In the genomic region with DNA sequence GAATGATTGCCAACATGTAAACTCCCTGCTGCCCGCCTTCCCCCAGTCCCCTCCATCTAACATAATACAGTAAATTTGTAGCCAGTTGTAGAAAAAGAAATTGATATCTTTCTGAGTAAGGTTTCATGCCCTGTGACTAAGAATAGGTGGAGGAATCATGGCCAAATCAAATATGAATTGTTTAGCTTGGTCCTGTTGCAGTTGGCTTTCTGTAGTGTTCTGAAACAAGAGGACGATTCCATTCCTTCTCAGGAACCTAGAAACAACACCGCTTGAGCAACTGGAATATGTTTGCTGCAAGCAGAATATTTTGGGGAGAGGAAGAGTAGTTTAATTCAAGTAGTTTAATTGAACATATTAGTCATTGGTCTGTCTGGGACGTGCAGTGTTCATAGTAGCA, we compare ENCODE assay signal across 25 cellular contexts. TPM values are rescaled to one million over a fixed set of nuclear protein-coding genes. Genes with fewer than 3 reads are reported as not detected.
DNase-seq lines count a peak whose midpoint lies in the region; ATAC-seq, FAIRE-seq and TF ChIP-seq lines count a peak whose summit lies in the region.
"Had no signal": no experiment of that assay in that cellular context is flagged by ENCODE, and none has a peak within 500 bp of the region (broad histone marks: within the 10 kb centered on the region; RNA-seq: fewer than 3 reads in every experiment).

No MANE protein-coding gene starts in this region.

- H3K27me3 ChIP-seq in ectodermal cell (ENCODE audit: control insufficient read depth, insufficient read depth, low read length, poor library complexity, severe bottlenecking) = no peaks in the 10 kb centered on the region
- H3K27me3 ChIP-seq in HepG2 (ENCODE audit: control insufficient read depth in 1 of 2, insufficient read depth in 2 of 2, low read length in 2 of 2) = no peaks in the 10 kb centered on the region
- H3K27me3 ChIP-seq: BE2C, MG63 had no signal

- no peaks in the 10 kb centered on the region for H3K27me3 Mint-ChIP-seq in activated naive CD4-positive, alpha-beta T cell treated with anti-CD3 and anti-CD28 coated beads, Interleukin-2, amount 50 U/mL, for 24 hours
- H3K27me3 Mint-ChIP-seq: CD4-positive, CD25-positive, alpha-beta regulatory T cell; IgD-negative memory B cell had no signal

- H3K27ac Mint-ChIP-seq in activated naive CD4-positive, alpha-beta T cell treated with anti-CD3 and anti-CD28 coated beads, Interleukin-2, amount 50 U/mL, for 24 hours = peak overlapping the region; percentile 41
- H3K27ac Mint-ChIP-seq: HFFc6, IgD-negative memory B cell had no signal

- H3K4me3 ChIP-seq in ectodermal cell (ENCODE audit: insufficient read depth, low read depth, low read length) (no peak overlapping the region), HepG2 (replicated peaks in 1 of 3; ENCODE audit: insufficient read depth in 1 of 3, low read depth in 2 of 3, low read length in 3 of 3) (no peak overlapping the region)
- H3K4me3 ChIP-seq: MG63 had no signal

- intact Hi-C loops in HepG2 (cut with micrococcal nuclease; ENCODE audit: unreplicated experiment) = loop anchor here (5.0 kb wide), 1 partner anchor 63 kb away; no protein-coding TSS in a partner anchor

- H3K36me3 Mint-ChIP-seq in activated naive CD4-positive, alpha-beta T cell treated with anti-CD3 and anti-CD28 coated beads, Interleukin-2, amount 50 U/mL, for 24 hours = peaks cover 9% of the 10 kb centered on the region

- no peaks in the 10 kb centered on the region for H3K9me3 Mint-ChIP-seq in activated naive CD4-positive, alpha-beta T cell treated with anti-CD3 and anti-CD28 coated beads, Interleukin-2, amount 50 U/mL, for 24 hours
- H3K9me3 Mint-ChIP-seq: CD4-positive, CD25-positive, alpha-beta regulatory T cell; HFFc6; IgD-negative memory B cell had no signal

- no peaks in the 10 kb centered on the region for H3K79me2 ChIP-seq in HepG2 (ENCODE audit: insufficient read depth, low read length)

- TF ChIP-seq POLR2A in HepG2 (IDR thresholded peaks at IDR 0.05; ENCODE audit: insufficient read depth in 1 of 2, low read depth in 2 of 2, low read length in 2 of 2) = no peak

- DNase-seq in activated naive CD4-positive, alpha-beta T cell treated with Interleukin-2 at 50 U/mL for 16 hours = no peak
- DNase-seq in HepG2 (ENCODE audit: low spot score) = no peak
- DNase-seq: CD4-positive, CD25-positive, alpha-beta regulatory T cell; H7; HFFc6; Karpas-422; MG63; NCI-H1048; NCI-H1436 treated with DMSO at 0.1 percent for 48 hours; NCI-H2029; NCI-H446 treated with DMSO at 0.1 percent for 48 hours; NCI-H69; NK-92 treated with Interleukin-12 subunit alpha and Interleukin-12 subunit beta, amount 100 ng/mL, for 24 hours; SHP77 had no signal

- POLR2A ChIA-PET in HepG2 (lab: Yijun Ruan, JAX) = no interaction called here

- H2AFZ ChIP-seq in HepG2 (ENCODE audit: low read length) = no peak overlapping the region

- H3K9ac ChIP-seq in HepG2 (ENCODE audit: insufficient read depth, low read depth, low read length) = no peak overlapping the region

- H3K4me3 Mint-ChIP-seq in activated naive CD4-positive, alpha-beta T cell treated with anti-CD3 and anti-CD28 coated beads, Interleukin-2, amount 50 U/mL, for 24 hours = no peak overlapping the region
- H3K4me3 Mint-ChIP-seq: CD4-positive, CD25-positive, alpha-beta regulatory T cell; HFFc6; IgD-negative memory B cell had no signal

- in situ Hi-C loops in HepG2 (cut with HindIII; ENCODE audit: extremely low pct_ligation_motif_present, low pct_unique_long_range_greater_than_20kb) = no loop called here

- CTCF ChIA-PET in HepG2 (lab: Yijun Ruan, JAX; ENCODE audit: low intra/inter-chr PET ratio, low total read pairs) = no interaction called here

- WGBS in ectodermal cell, 2 experiments = 95 to 98% methylated on average over 2 to 3 of the region's 4 CpGs
- WGBS in HepG2 (ENCODE audit: low lambda C conversion rate) = 98% methylated on average over 4 of the region's 4 CpGs

- no peaks in the 10 kb centered on the region for H4K20me1 ChIP-seq in HepG2 (ENCODE audit: insufficient read depth, low read length)

- TF ChIP-seq EP300 in HepG2 (IDR thresholded peaks at IDR 0.05; ENCODE audit: low read depth in 2 of 2, low read length in 2 of 2) = no peak
- TF ChIP-seq EP300 in HepG2 (CRISPR knock-in tag; IDR thresholded peaks at IDR 0.05; ENCODE audit: borderline replicate concordance) = no peak

- BruUV-seq in HepG2 (replicated peaks; lab: Mats Ljungman, UMichigan) = TSS peak; percentile 5

- H3K27ac ChIP-seq in ectodermal cell (ENCODE audit: insufficient read depth, low read depth, low read length, poor library complexity, severe bottlenecking) (peak overlapping the region; percentile 12), HepG2 (ENCODE audit: extremely low read length, insufficient read depth, low read length) (no peak overlapping the region)

- TF ChIP-seq CTCF in HepG2 (CRISPR knock-in tag; IDR thresholded peaks at IDR 0.05) = no peak

- TF ChIP-seq RAD21 in HepG2 (CRISPR knock-in tag; IDR thresholded peaks at IDR 0.05) = no peak

- H3K9me3 ChIP-seq in ectodermal cell (ENCODE audit: control insufficient read depth, low read length) (no peaks in the 10 kb centered on the region), HepG2 (ENCODE audit: low read length) (no peaks in the 10 kb centered on the region)
- H3K9me3 ChIP-seq: BE2C, Caco-2, MG63 had no signal

- ATAC-seq in HepG2 (no peak), GM19455 (IDR thresholded peaks at IDR 0.05; ENCODE audit: unreplicated experiment) (no peak), HG03097 (IDR thresholded peaks at IDR 0.05; ENCODE audit: low FRiP score, unreplicated experiment) (no peak), HG03442 (IDR thresholded peaks at IDR 0.05; ENCODE audit: unreplicated experiment) (no peak)

- H3K4me1 ChIP-seq in ectodermal cell (ENCODE audit: control insufficient read depth, insufficient read depth, low read length) (no peaks in the 10 kb centered on the region), HepG2 (ENCODE audit: insufficient read depth, low read length) (no peaks in the 10 kb centered on the region)
- H3K4me1 ChIP-seq: Caco-2 had no signal

- H3K36me3 ChIP-seq in ectodermal cell (ENCODE audit: control insufficient read depth, insufficient read depth, low read length) (peaks cover 4% of the 10 kb centered on the region), HepG2 (replicated peaks in 1 of 2; ENCODE audit: control insufficient read depth in 1 of 2, insufficient read depth in 2 of 2, low read length in 2 of 2) (peaks cover 6 to 31% of the 10 kb centered on the region in 2 experiments)

- no peak for FAIRE-seq in HepG2 (lab: Jason Lieb, UNC)
- FAIRE-seq: A204.1, G401.6 had no signal

- peaks cover 26% of the 10 kb centered on the region for H3K4me1 Mint-ChIP-seq in activated naive CD4-positive, alpha-beta T cell treated with anti-CD3 and anti-CD28 coated beads, Interleukin-2, amount 50 U/mL, for 24 hours

- H3K4me2 ChIP-seq in HepG2 (ENCODE audit: low read depth, low read length) = no peak overlapping the region

RNA-seq across cellular contexts. Expression of a gene that starts 7.0 kb away (rescaled TPM):
- polyA plus RNA-seq in ectodermal cell (2013, experiment 1 of 4) = 0.78 TPM
- polyA plus RNA-seq in ectodermal cell (2013, experiment 2 of 4) = 0.98 TPM
- polyA plus RNA-seq in ectodermal cell (2013, experiment 3 of 4) = 0.85 TPM
- polyA plus RNA-seq in ectodermal cell (2013, experiment 4 of 4) = 1.0 TPM
- 0.07 and 0.08 TPM in 2 replicates for total RNA-seq in HepG2 (2016; rRNA removed; fragmentation: Illumina TruSeq; extraction: Trizol)
- 0.18 and 0.30 TPM in 2 replicates for total RNA-seq in HepG2 (2016; cell fraction: cytosol; rRNA removed; fragmentation: Illumina TruSeq; extraction: Trizol; ENCODE audit: low read depth)
- total RNA-seq in HepG2 (2016; cell fraction: insoluble cytoplasmic fraction; rRNA removed; fragmentation: Illumina TruSeq; extraction: Trizol) = not detected in 2 replicates
- total RNA-seq in HepG2 (2016; cell fraction: membrane; rRNA removed; fragmentation: Illumina TruSeq; extraction: Trizol) = 0.07 and 0.09 TPM in 2 replicates
- not detected in 2 replicates for total RNA-seq in HepG2 (2016; cell fraction: nucleus; rRNA removed; fragmentation: Illumina TruSeq; extraction: Trizol)
- not detected in 2 replicates for polyA plus RNA-seq in HepG2 (2011; rRNA removed)
- polyA plus RNA-seq in HepG2 (2011; cell fraction: cytosol; rRNA removed) = not detected in 2 replicates
- polyA plus RNA-seq in HepG2 (2011; cell fraction: nucleus; rRNA removed) = not detected in 2 replicates
- polyA plus RNA-seq in HepG2 (2012) = not detected in 2 replicates
- polyA plus RNA-seq in HepG2 (2016; cell fraction: cytosol; fragmentation: Illumina TruSeq; extraction: Trizol; ENCODE audit: low read depth) = 0.11 and 0.16 TPM in 2 replicates
- not detected in 2 replicates for polyA plus RNA-seq in HepG2 (2016; cell fraction: insoluble cytoplasmic fraction; fragmentation: Illumina TruSeq; extraction: Trizol; ENCODE audit: low read depth)
- polyA plus RNA-seq in HepG2 (2016; cell fraction: membrane; fragmentation: Illumina TruSeq; extraction: Trizol; ENCODE audit: low read depth) = 0.08 TPM in 1 of 2 replicates, not detected in the other
- not detected in 2 replicates for polyA plus RNA-seq in HepG2 (2016; cell fraction: nucleus; fragmentation: Illumina TruSeq; extraction: Trizol; ENCODE audit: insufficient read depth, low read depth)
- polyA minus RNA-seq in HepG2 (2011; rRNA and poly(A)+ RNA removed; ENCODE audit: low replicate concordance) = 0.22 TPM in 1 of 2 replicates, not detected in the other
- polyA minus RNA-seq in HepG2 (2011; cell fraction: cytosol; rRNA and poly(A)+ RNA removed) = not detected in 2 replicates
- not detected in 2 replicates for polyA minus RNA-seq in HepG2 (2011; cell fraction: nucleus; rRNA and poly(A)+ RNA removed)
- total RNA-seq: CD4-positive, CD25-positive, alpha-beta regulatory T cell; HFFc6; HT1080 had no signal
- polyA plus RNA-seq: CD4-positive, CD25-positive, alpha-beta regulatory T cell; IgD-negative memory B cell had no signal

RNA-seq across cellular contexts. Expression of a gene that starts 48.1 kb away (rescaled TPM):
- 0.35 TPM for polyA plus RNA-seq in ectodermal cell (2013, experiment 1 of 4)
- polyA plus RNA-seq in ectodermal cell (2013, experiment 2 of 4) = 0.64 TPM
- polyA plus RNA-seq in ectodermal cell (2013, experiment 3 of 4) = 0.85 TPM
- 0.24 TPM for polyA plus RNA-seq in ectodermal cell (2013, experiment 4 of 4)
- total RNA-seq in HepG2 (2016; rRNA removed; fragmentation: Illumina TruSeq; extraction: Trizol) = 0.14 and 0.40 TPM in 2 replicates
- total RNA-seq in HepG2 (2016; cell fraction: cytosol; rRNA removed; fragmentation: Illumina TruSeq; extraction: Trizol; ENCODE audit: low read depth) = not detected in 2 replicates
- 0.06 and 0.19 TPM in 2 replicates for total RNA-seq in HepG2 (2016; cell fraction: insoluble cytoplasmic fraction; rRNA removed; fragmentation: Illumina TruSeq; extraction: Trizol)
- 0.17 and 0.34 TPM in 2 replicates for total RNA-seq in HepG2 (2016; cell fraction: membrane; rRNA removed; fragmentation: Illumina TruSeq; extraction: Trizol)
- 0.37 and 0.41 TPM in 2 replicates for total RNA-seq in HepG2 (2016; cell fraction: nucleus; rRNA removed; fragmentation: Illumina TruSeq; extraction: Trizol)
- 1.5 TPM in 2 replicates for polyA plus RNA-seq in HepG2 (2011; rRNA removed)
- polyA plus RNA-seq in HepG2 (2011; cell fraction: cytosol; rRNA removed) = 0.45 and 0.46 TPM in 2 replicates
- 6.4 and 6.8 TPM in 2 replicates for polyA plus RNA-seq in HepG2 (2011; cell fraction: nucleus; rRNA removed)
- polyA plus RNA-seq in HepG2 (2012) = 1.1 and 1.5 TPM in 2 replicates
- not detected in 2 replicates for polyA plus RNA-seq in HepG2 (2016; cell fraction: cytosol; fragmentation: Illumina TruSeq; extraction: Trizol; ENCODE audit: low read depth)
- 0.13 and 0.63 TPM in 2 replicates for polyA plus RNA-seq in HepG2 (2016; cell fraction: insoluble cytoplasmic fraction; fragmentation: Illumina TruSeq; extraction: Trizol; ENCODE audit: low read depth)
- 0.09 and 0.24 TPM in 2 replicates for polyA plus RNA-seq in HepG2 (2016; cell fraction: membrane; fragmentation: Illumina TruSeq; extraction: Trizol; ENCODE audit: low read depth)
- polyA plus RNA-seq in HepG2 (2016; cell fraction: nucleus; fragmentation: Illumina TruSeq; extraction: Trizol; ENCODE audit: insufficient read depth, low read depth) = 0.79 and 0.93 TPM in 2 replicates
- polyA minus RNA-seq in HepG2 (2011; rRNA and poly(A)+ RNA removed; ENCODE audit: low replicate concordance) = 0.98 and 2.5 TPM in 2 replicates
- polyA minus RNA-seq in HepG2 (2011; cell fraction: cytosol; rRNA and poly(A)+ RNA removed) = 0.59 TPM in 1 of 2 replicates, not detected in the other
- 0.90 and 1.4 TPM in 2 replicates for polyA minus RNA-seq in HepG2 (2011; cell fraction: nucleus; rRNA and poly(A)+ RNA removed)
- total RNA-seq: H7, HT1080 had no signal

RNA-seq across cellular contexts. Expression of a gene that starts 48.8 kb away (rescaled TPM):
- polyA plus RNA-seq in ectodermal cell (2013, experiment 1 of 4) = 31.9 TPM
- 31.9 TPM for polyA plus RNA-seq in ectodermal cell (2013, experiment 2 of 4)
- polyA plus RNA-seq in ectodermal cell (2013, experiment 3 of 4) = 16.8 TPM
- 21.6 TPM for polyA plus RNA-seq in ectodermal cell (2013, experiment 4 of 4)
- 60.3 and 66.0 TPM in 2 replicates for total RNA-seq in HepG2 (2016; rRNA removed; fragmentation: Illumina TruSeq; extraction: Trizol)
- total RNA-seq in HepG2 (2016; cell fraction: cytosol; rRNA removed; fragmentation: Illumina TruSeq; extraction: Trizol; ENCODE audit: low read depth) = 53.2 and 61.0 TPM in 2 replicates
- total RNA-seq in HepG2 (2016; cell fraction: insoluble cytoplasmic fraction; rRNA removed; fragmentation: Illumina TruSeq; extraction: Trizol) = 59.1 and 65.9 TPM in 2 replicates
- total RNA-seq in HepG2 (2016; cell fraction: membrane; rRNA removed; fragmentation: Illumina TruSeq; extraction: Trizol) = 17.7 and 19.5 TPM in 2 replicates
- 79.5 and 91.4 TPM in 2 replicates for total RNA-seq in HepG2 (2016; cell fraction: nucleus; rRNA removed; fragmentation: Illumina TruSeq; extraction: Trizol)
- polyA plus RNA-seq in HepG2 (2011; rRNA removed) = 26.2 and 27.7 TPM in 2 replicates
- 23.3 and 35.2 TPM in 2 replicates for polyA plus RNA-seq in HepG2 (2011; cell fraction: cytosol; rRNA removed)
- 15.9 and 18.6 TPM in 2 replicates for polyA plus RNA-seq in HepG2 (2011; cell fraction: nucleus; rRNA removed)
- 33.8 and 36.9 TPM in 2 replicates for polyA plus RNA-seq in HepG2 (2012)
- 1.9 and 2.2 TPM in 2 replicates for polyA plus RNA-seq in HepG2 (2016; cell fraction: cytosol; fragmentation: Illumina TruSeq; extraction: Trizol; ENCODE audit: low read depth)
- polyA plus RNA-seq in HepG2 (2016; cell fraction: insoluble cytoplasmic fraction; fragmentation: Illumina TruSeq; extraction: Trizol; ENCODE audit: low read depth) = 20.1 and 21.1 TPM in 2 replicates
- 3.3 and 5.0 TPM in 2 replicates for polyA plus RNA-seq in HepG2 (2016; cell fraction: membrane; fragmentation: Illumina TruSeq; extraction: Trizol; ENCODE audit: low read depth)
- polyA plus RNA-seq in HepG2 (2016; cell fraction: nucleus; fragmentation: Illumina TruSeq; extraction: Trizol; ENCODE audit: insufficient read depth, low read depth) = 53.9 and 54.9 TPM in 2 replicates
- polyA minus RNA-seq in HepG2 (2011; rRNA and poly(A)+ RNA removed; ENCODE audit: low replicate concordance) = 296 and 353 TPM in 2 replicates
- polyA minus RNA-seq in HepG2 (2011; cell fraction: cytosol; rRNA and poly(A)+ RNA removed) = 42.8 and 47.8 TPM in 2 replicates
- 103 and 112 TPM in 2 replicates for polyA minus RNA-seq in HepG2 (2011; cell fraction: nucleus; rRNA and poly(A)+ RNA removed)
